14 cellular contexts compared by ENCODE assay signal in the genomic region with DNA sequence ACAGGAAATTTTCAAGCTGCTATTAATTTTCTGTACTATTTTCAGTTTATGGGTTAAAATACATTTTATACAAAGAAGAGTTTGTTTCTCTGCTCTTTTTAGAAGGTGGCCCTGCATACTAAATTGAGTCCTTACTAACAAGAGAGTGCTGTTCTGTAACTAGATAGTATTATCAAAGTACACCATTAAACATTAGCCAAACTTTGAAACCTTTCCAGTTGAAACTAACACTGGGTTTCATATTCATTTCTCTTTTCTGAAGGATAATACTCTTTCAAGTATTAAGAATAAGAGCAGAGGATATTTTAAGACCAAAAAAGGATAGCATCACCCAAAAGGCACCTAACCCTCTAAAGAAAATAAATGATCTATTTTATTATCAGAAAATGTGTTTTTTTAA. TPM values are rescaled to one million over a fixed set of nuclear protein-coding genes. Genes with fewer than 3 reads are reported as not detected.
DNase-seq lines count a peak whose midpoint lies in the region; ATAC-seq and TF ChIP-seq lines count a peak whose summit lies in the region.
"Had no signal": no experiment of that assay in that cellular context is flagged by ENCODE, and none has a peak within 500 bp of the region (broad histone marks: within the 10 kb centered on the region; RNA-seq: fewer than 3 reads in every experiment).

No MANE protein-coding gene starts in this region.

- no peak for TF ChIP-seq CTCF in HFFc6 (IDR thresholded peaks at IDR 0.05)
- no peak for TF ChIP-seq CTCF in body of pancreas (IDR thresholded peaks at IDR 0.05)
- no peak for TF ChIP-seq CTCF in psoas muscle (IDR thresholded peaks at IDR 0.05)

- H3K9me3 ChIP-seq in body of pancreas (no peaks in the 10 kb centered on the region), psoas muscle (no peaks in the 10 kb centered on the region)
- H3K9me3 ChIP-seq: A549, ascending aorta, tibial artery had no signal

- H3K36me3 Mint-ChIP-seq in activated T-cell treated with anti-CD3 and anti-CD28 coated beads, Interleukin-2, amount 50 U/mL, for 72 hours (ENCODE audit: insufficient read depth in 2 of 2) = peaks cover 7 to 10% of the 10 kb centered on the region in 2 donors
- H3K36me3 Mint-ChIP-seq in activated T-cell treated with anti-CD3 and anti-CD28 coated beads, Interleukin-2, amount 50 U/mL, for 4 hours (ENCODE audit: insufficient read depth) = peaks cover 21% of the 10 kb centered on the region
- peaks cover 12% of the 10 kb centered on the region for H3K36me3 Mint-ChIP-seq in HFFc6 (ENCODE audit: low read depth)

- H3K4me1 Mint-ChIP-seq in activated T-cell treated with anti-CD3 and anti-CD28 coated beads, Interleukin-2, amount 50 U/mL, for 72 hours (ENCODE audit: low read depth) = peaks cover 6% of the 10 kb centered on the region
- peaks cover 22% of the 10 kb centered on the region for H3K4me1 Mint-ChIP-seq in activated T-cell treated with anti-CD3 and anti-CD28 coated beads, Interleukin-2, amount 50 U/mL, for 4 hours (ENCODE audit: low read depth)
- peaks cover 48% of the 10 kb centered on the region for H3K4me1 Mint-ChIP-seq in HFFc6 (ENCODE audit: low read depth)

- no peaks in the 10 kb centered on the region for H3K9me3 Mint-ChIP-seq in activated T-cell treated with anti-CD3 and anti-CD28 coated beads, Interleukin-2, amount 50 U/mL, for 72 hours
- H3K9me3 Mint-ChIP-seq in activated T-cell treated with anti-CD3 and anti-CD28 coated beads, Interleukin-2, amount 50 U/mL, for 4 hours = no peaks in the 10 kb centered on the region
- no peaks in the 10 kb centered on the region for H3K9me3 Mint-ChIP-seq in HFFc6

- DNase-seq in activated T-cell treated with anti-CD3 and anti-CD28 coated beads, Interleukin-2, amount 50 U/mL, for 72 hours = no peak
- no peak for DNase-seq in activated T-cell treated with anti-CD3 and anti-CD28 coated beads, Interleukin-2, amount 50 U/mL, for 4 hours
- no peak for DNase-seq in HFFc6
- DNase-seq in body of pancreas = no peak
- no peak for DNase-seq in psoas muscle
- no peak for DNase-seq in SKM-1 (lab: John Stamatoyannopoulos, UW; ENCODE audit: unreplicated experiment)
- no peak for DNase-seq in activated CD8-positive, alpha-beta memory T cell treated with anti-CD3 and anti-CD28 coated beads, Interleukin-2, amount 50 U/mL, for 48 hours
- no peak for DNase-seq in stimulated activated CD4-positive, alpha-beta T cell treated with anti-CD3 and anti-CD28 coated beads, Interleukin-2, amount 100 ng/mL, for 48 hours
- DNase-seq: activated CD4-positive, CD25-positive, alpha-beta regulatory T cell treated with anti-CD3 and anti-CD28 coated beads, Interleukin-2, amount 50 U/mL, for 72 hours; midbrain; NCI-H1092; tibial artery had no signal

- H3K4me1 ChIP-seq in body of pancreas = peaks cover 50% of the 10 kb centered on the region
- H3K4me1 ChIP-seq in psoas muscle = peaks cover 31% of the 10 kb centered on the region

- H3K4me3 ChIP-seq in body of pancreas (no peak overlapping the region), psoas muscle (no peak overlapping the region)
- H3K4me3 ChIP-seq: A549, ascending aorta, tibial artery had no signal

- intact Hi-C loops in body of pancreas (cut with DNase I) = no loop called here
- intact Hi-C loops in psoas muscle (cut with DNase I) = no loop called here

- H3K36me3 ChIP-seq in body of pancreas (replicated peaks in 1 of 2; ENCODE audit: insufficient read depth in 1 of 2, low read depth in 2 of 2) (peaks cover 0 to 2% of the 10 kb centered on the region in 2 donors), psoas muscle (ENCODE audit: insufficient read depth in 1 of 2, low read depth in 1 of 2) (peaks cover 6 to 34% of the 10 kb centered on the region in 2 donors)

- TF ChIP-seq POLR2A in body of pancreas (IDR thresholded peaks at IDR 0.05) = no peak

- H3K27ac Mint-ChIP-seq in activated T-cell treated with anti-CD3 and anti-CD28 coated beads, Interleukin-2, amount 50 U/mL, for 72 hours = peak overlapping the region; percentile 91
- peak overlapping the region; percentile 51; the same call in 1 of the 2 replicates for H3K27ac Mint-ChIP-seq in HFFc6

- no peak for ATAC-seq in activated T-cell treated with anti-CD3 and anti-CD28 coated beads, Interleukin-2, amount 50 U/mL, for 72 hours (replicated peaks in 1 of 2)
- no peak for ATAC-seq in activated T-cell treated with anti-CD3 and anti-CD28 coated beads, Interleukin-2, amount 50 U/mL, for 4 hours
- ATAC-seq in body of pancreas = peak; percentile 59
- ATAC-seq in psoas muscle = no peak

- no peaks in the 10 kb centered on the region for H3K27me3 Mint-ChIP-seq in activated T-cell treated with anti-CD3 and anti-CD28 coated beads, Interleukin-2, amount 50 U/mL, for 72 hours (ENCODE audit: low read depth)
- H3K27me3 Mint-ChIP-seq in activated T-cell treated with anti-CD3 and anti-CD28 coated beads, Interleukin-2, amount 50 U/mL, for 4 hours (ENCODE audit: low read depth) = no peaks in the 10 kb centered on the region
- peaks cover 2% of the 10 kb centered on the region; the same call in 1 of the 2 replicates for H3K27me3 Mint-ChIP-seq in HFFc6 (ENCODE audit: insufficient read depth)

- no peaks in the 10 kb centered on the region for H3K27me3 ChIP-seq in body of pancreas
- no peaks in the 10 kb centered on the region for H3K27me3 ChIP-seq in psoas muscle (ENCODE audit: insufficient read depth in 3 of 3, low read length in 2 of 3)
- H3K27me3 ChIP-seq: ascending aorta, tibial artery had no signal

- H3K27ac ChIP-seq in body of pancreas (peak overlapping the region; percentile 1 to 78 (median 60)), psoas muscle (peak overlapping the region; percentile 1)
- H3K27ac ChIP-seq: A549, ascending aorta had no signal

- no peak overlapping the region for H3K4me3 Mint-ChIP-seq in activated T-cell treated with anti-CD3 and anti-CD28 coated beads, Interleukin-2, amount 50 U/mL, for 72 hours
- no peak overlapping the region for H3K4me3 Mint-ChIP-seq in activated T-cell treated with anti-CD3 and anti-CD28 coated beads, Interleukin-2, amount 50 U/mL, for 4 hours
- no peak overlapping the region for H3K4me3 Mint-ChIP-seq in HFFc6

RNA-seq across cellular contexts. Expression of a gene that starts 47.2 kb away (rescaled TPM):
- total RNA-seq in activated T-cell treated with anti-CD3 and anti-CD28 coated beads, Interleukin-2, amount 50 U/mL, for 72 hours = 10 to 100 TPM; 93.4 to 99.5 TPM
- total RNA-seq in activated T-cell treated with anti-CD3 and anti-CD28 coated beads, Interleukin-2, amount 50 U/mL, for 4 hours = 100 to 1,000 TPM; 144 to 194 (median 166) TPM
- total RNA-seq in HFFc6 (2021; fragmentation: NEBNext Ultra II Directional; extraction: Animal tissue kit (Norgen Biotek cat#: 25700)) = 100 to 1,000 TPM; 178 to 263 (median 196) TPM
- total RNA-seq in body of pancreas = 100 to 1,000 TPM; 136 to 334 TPM
- 100 to 1,000 TPM; 211 to 326 (median 249) TPM for total RNA-seq in psoas muscle
- polyA plus RNA-seq in psoas muscle = 100 to 1,000 TPM; 144 to 287 (median 258) TPM
